ENCODE assay signal across 23 cellular contexts in genomic region chr14:102492523-102492910, GRCh38.
"Had no signal": no experiment of that assay in that cellular context is flagged by ENCODE, and none has a peak within 500 bp of the region (broad histone marks: within the 10 kb centered on the region; RNA-seq: fewer than 3 reads in every experiment).

No MANE protein-coding gene starts in this region.

- ATAC-seq: activated CD8-positive, alpha-beta T cell treated with anti-CD3 and anti-CD28 coated beads, Interleukin-2, amount 10 ng/mL, durations not matched to agents 7 days and 5 days; gastroesophageal sphincter; heart left ventricle; natural killer cell treated with Interleukin-12 subunit alpha and Interleukin-12 subunit beta and Interleukin-15 and Interleukin-18, amount 100 ng/mL, for 72 hours had no signal

- H3K4me2 ChIP-seq: smooth muscle cell had no signal

- H3K27me3 ChIP-seq: adrenal gland, breast epithelium, esophagus squamous epithelium, gastroesophageal sphincter, heart left ventricle, sigmoid colon, testis, vagina had no signal

- FAIRE-seq: astrocyte, TTC549 had no signal

- H3K36me3 ChIP-seq: adrenal gland, breast epithelium, vagina, WERI-Rb-1 had no signal

- H3K27ac ChIP-seq: adrenal gland, breast epithelium, esophagus squamous epithelium, gastroesophageal sphincter, heart left ventricle, sigmoid colon, vagina, WERI-Rb-1 had no signal

- H3K4me1 ChIP-seq: adrenal gland, breast epithelium, gastroesophageal sphincter, heart left ventricle, vagina had no signal

- H3K9me3 ChIP-seq: adrenal gland, breast epithelium, esophagus squamous epithelium, gastroesophageal sphincter, heart left ventricle, sigmoid colon, testis, vagina had no signal

- H3K4me3 ChIP-seq: adrenal gland, breast epithelium, esophagus squamous epithelium, gastroesophageal sphincter, heart left ventricle, sigmoid colon, smooth muscle cell, testis, vagina had no signal

- DNase-seq: activated CD4-positive, alpha-beta T cell treated with anti-CD3 and anti-CD28 coated beads, Interleukin-2, amount 50 U/mL, for 1 hour; activated CD4-positive, CD25-positive, alpha-beta regulatory T cell treated with anti-CD3 and anti-CD28 coated beads, Interleukin-2, amount 50 U/mL, for 72 hours; activated CD8-positive, alpha-beta T cell treated with anti-CD3 and anti-CD28 coated beads, Interleukin-2, amount 10 ng/mL, durations not matched to agents 7 days and 5 days; activated gamma-delta T cell treated with Interleukin-2 at 50 U/mL for 16 hours; activated T-cell treated with anti-CD3 and anti-CD28 coated beads, Interleukin-2, amount 50 U/mL, for 1 hour; cortex of kidney; esophagus squamous epithelium; heart left ventricle; sigmoid colon; stimulated activated CD4-positive, alpha-beta T cell treated with anti-CD3 and anti-CD28 coated beads, Interleukin-4, amount 100 ng/mL, for 1 hour; stimulated activated naive CD4-positive, alpha-beta T cell; T-helper 1 cell; trophoblast cell; WERI-Rb-1 had no signal
